8 cellular contexts compared by ENCODE assay signal in the genomic region with DNA sequence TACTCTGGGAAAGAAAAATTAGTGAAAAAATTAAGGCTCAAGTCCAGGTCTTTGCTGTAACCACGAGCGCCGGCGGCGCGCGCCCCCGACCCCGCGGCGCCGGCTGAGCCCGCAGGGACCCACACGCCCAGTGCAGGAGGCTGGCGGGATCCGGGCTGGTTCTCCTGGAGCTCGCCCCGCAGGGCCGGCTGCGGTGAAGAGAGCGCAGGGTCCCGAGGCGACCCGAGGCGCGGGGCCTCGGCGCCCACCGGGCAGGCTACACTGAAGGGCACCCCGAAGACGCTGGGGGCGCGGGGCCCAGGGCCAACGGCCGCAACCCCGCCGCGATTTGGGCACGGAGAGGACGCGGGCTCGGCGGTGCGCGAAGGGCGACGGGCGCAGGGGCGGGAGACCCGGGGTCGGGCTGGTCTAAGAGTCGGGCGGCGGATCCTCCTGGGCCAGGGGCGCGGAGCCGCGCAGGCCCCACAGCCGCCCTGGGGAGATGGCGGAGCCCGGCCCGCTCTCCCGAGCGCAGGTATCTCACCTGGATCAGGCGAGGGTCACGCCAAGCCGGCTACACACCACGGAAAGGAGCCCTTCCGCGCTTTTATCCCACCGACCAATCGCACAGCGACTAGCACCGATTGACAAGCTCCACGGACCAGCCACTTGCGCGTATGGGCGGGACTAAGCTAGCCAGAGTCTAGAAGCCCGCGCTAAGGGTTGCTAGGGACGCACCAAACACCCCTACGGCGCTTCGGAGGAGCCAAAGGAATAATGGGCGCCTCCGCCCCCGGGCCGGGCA. TPM values are rescaled to one million over a fixed set of nuclear protein-coding genes. Genes with fewer than 3 reads are reported as not detected.
A peak's percentile ranks its signal among the peaks of the same experiment; 100 is the strongest.
DNase-seq lines count a peak whose midpoint lies in the region; ATAC-seq, FAIRE-seq and TF ChIP-seq lines count a peak whose summit lies in the region.

TSS of gene PASK (minus strand) at position 582 of the 784 bp plus-strand sequence. CDS start 6,440 bp downstream, outside the sequence.

- H3K27me3 ChIP-seq in AG04450 (ENCODE audit: control insufficient read depth, insufficient read depth, low read length) (no peaks in the 10 kb centered on the region), breast epithelium (no peaks in the 10 kb centered on the region), small intestine (ENCODE audit: control insufficient read depth in 2 of 2, insufficient read depth in 2 of 2, low read length in 2 of 2) (no peaks in the 10 kb centered on the region)

- intact Hi-C loops in breast epithelium (cut with DNase I; ENCODE audit: low total_unique reads): no loop called here

- H3K9me3 ChIP-seq in AG04450 (ENCODE audit: control insufficient read depth, insufficient read depth, low read length): no peaks in the 10 kb centered on the region; the same call in 1 of the 2 replicates
- no peaks in the 10 kb centered on the region for H3K9me3 ChIP-seq in breast epithelium
- H3K9me3 ChIP-seq in small intestine (ENCODE audit: control insufficient read depth, low read depth): no peaks in the 10 kb centered on the region

- no peak for FAIRE-seq in small intestine (lab: Jason Lieb, UNC)

- H3K27ac ChIP-seq in AG04450 (ENCODE audit: low read depth, low read length): no peak within 1 kb of the TSS
- peak within 1 kb of the TSS; percentile 83 for H3K27ac ChIP-seq in VCaP
- peak within 1 kb of the TSS; percentile 79 to 91 for H3K27ac ChIP-seq in breast epithelium
- H3K27ac ChIP-seq in small intestine (ENCODE audit: low read depth in 1 of 2, low read length in 1 of 2): peak within 1 kb of the TSS; percentile 16 to 77

- 0 to 1% (median 0%) methylated on average over 63 to 88 of the region's 88 CpGs for WGBS in small intestine, 3 donors

- TF ChIP-seq CTCF in AG04450 (IDR thresholded peaks at IDR 0.05; ENCODE audit: low read depth, low read length) (no peak), VCaP (conservative IDR thresholded peaks at IDR 0.05) (no peak), breast epithelium (IDR thresholded peaks at IDR 0.05) (no peak)

- DNase-seq in AG04450 (ENCODE audit: low read depth, low spot score): peak; percentile 78
- peak; percentile 97 for DNase-seq in NCI-H2227 (lab: John Stamatoyannopoulos, UW; ENCODE audit: unreplicated experiment)
- DNase-seq in breast epithelium (ENCODE audit: low spot score in 2 of 2): peak; percentile 93
- peak; percentile 94 for DNase-seq in iPS-NIHi11 (ENCODE audit: low spot score)
- peak; percentile 98 for DNase-seq in small intestine

- CTCF ChIA-PET in AG04450 (lab: Charles Lee): interaction anchor here (0.6 kb wide), 1 partner anchor 69 kb away, joined by 4 read pairs; no protein-coding TSS in a partner anchor

- TF ChIP-seq POLR2A in breast epithelium (IDR thresholded peaks at IDR 0.05): no peak

- no peaks in the 10 kb centered on the region for H3K36me3 ChIP-seq in breast epithelium
- H3K36me3 ChIP-seq in small intestine (ENCODE audit: control insufficient read depth in 2 of 2, insufficient read depth in 2 of 2, low read length in 2 of 2): peaks cover 0 to 2% of the 10 kb centered on the region in 2 donors

- H3K4me1 ChIP-seq in breast epithelium (peaks cover 3 to 15% of the 10 kb centered on the region in 2 donors), small intestine (ENCODE audit: control insufficient read depth in 2 of 2, insufficient read depth in 1 of 2, low read depth in 1 of 2, low read length in 1 of 2) (peaks cover 2 to 5% of the 10 kb centered on the region in 2 donors)

- POLR2A ChIA-PET in AG04450 (lab: Yijun Ruan, JAX): interaction anchor here (0.7 to 1.2 kb wide), 2 partner anchors 47 to 228 kb away, joined by 3 read pairs; partner anchors contain the start of gene MTERF4

- H3K4me3 ChIP-seq in AG04450 (ENCODE audit: low read depth, low read length) (peak within 1 kb of the TSS; percentile 91), breast epithelium (peak within 1 kb of the TSS; percentile 86 to 98 (median 95)), small intestine (ENCODE audit: low read depth in 1 of 2, low read length in 2 of 2) (peak within 1 kb of the TSS; percentile 94 to 99)

- ATAC-seq in GM18907 (IDR thresholded peaks at IDR 0.05; ENCODE audit: unreplicated experiment) (peak; percentile 80), HG03139 (IDR thresholded peaks at IDR 0.05; ENCODE audit: unreplicated experiment) (peak; percentile 76)

RNA-seq across cellular contexts. Expression of gene PASK, which starts in this region (rescaled TPM):
- 2.0 and 2.4 TPM in 2 replicates for polyA plus RNA-seq in AG04450 (2011; rRNA removed)
- 3.4 and 6.7 TPM in 2 replicates for polyA minus RNA-seq in AG04450 (2011; rRNA and poly(A)+ RNA removed)
- 1 to 10 TPM; 4.3 to 7.3 (median 6.6) TPM for total RNA-seq in breast epithelium
- polyA plus RNA-seq in small intestine: 1 to 10 TPM; 4.7 to 6.4 (median 5.9) TPM
